In genomic region chr7:47520408-47520807, GRCh38 we compare ENCODE assay signal across 1 cellular context.
A peak's percentile ranks its signal among the peaks of the same experiment; 100 is the strongest.
TF ChIP-seq lines count a peak whose summit lies in the region.

No MANE protein-coding gene starts in this region.

TF ChIP-seq in HepG2, 621 proteins besides CTCF, POLR2A, EP300 and RAD21 (continued from another document and continues in another):
- TF ChIP-seq, protein P1, sequence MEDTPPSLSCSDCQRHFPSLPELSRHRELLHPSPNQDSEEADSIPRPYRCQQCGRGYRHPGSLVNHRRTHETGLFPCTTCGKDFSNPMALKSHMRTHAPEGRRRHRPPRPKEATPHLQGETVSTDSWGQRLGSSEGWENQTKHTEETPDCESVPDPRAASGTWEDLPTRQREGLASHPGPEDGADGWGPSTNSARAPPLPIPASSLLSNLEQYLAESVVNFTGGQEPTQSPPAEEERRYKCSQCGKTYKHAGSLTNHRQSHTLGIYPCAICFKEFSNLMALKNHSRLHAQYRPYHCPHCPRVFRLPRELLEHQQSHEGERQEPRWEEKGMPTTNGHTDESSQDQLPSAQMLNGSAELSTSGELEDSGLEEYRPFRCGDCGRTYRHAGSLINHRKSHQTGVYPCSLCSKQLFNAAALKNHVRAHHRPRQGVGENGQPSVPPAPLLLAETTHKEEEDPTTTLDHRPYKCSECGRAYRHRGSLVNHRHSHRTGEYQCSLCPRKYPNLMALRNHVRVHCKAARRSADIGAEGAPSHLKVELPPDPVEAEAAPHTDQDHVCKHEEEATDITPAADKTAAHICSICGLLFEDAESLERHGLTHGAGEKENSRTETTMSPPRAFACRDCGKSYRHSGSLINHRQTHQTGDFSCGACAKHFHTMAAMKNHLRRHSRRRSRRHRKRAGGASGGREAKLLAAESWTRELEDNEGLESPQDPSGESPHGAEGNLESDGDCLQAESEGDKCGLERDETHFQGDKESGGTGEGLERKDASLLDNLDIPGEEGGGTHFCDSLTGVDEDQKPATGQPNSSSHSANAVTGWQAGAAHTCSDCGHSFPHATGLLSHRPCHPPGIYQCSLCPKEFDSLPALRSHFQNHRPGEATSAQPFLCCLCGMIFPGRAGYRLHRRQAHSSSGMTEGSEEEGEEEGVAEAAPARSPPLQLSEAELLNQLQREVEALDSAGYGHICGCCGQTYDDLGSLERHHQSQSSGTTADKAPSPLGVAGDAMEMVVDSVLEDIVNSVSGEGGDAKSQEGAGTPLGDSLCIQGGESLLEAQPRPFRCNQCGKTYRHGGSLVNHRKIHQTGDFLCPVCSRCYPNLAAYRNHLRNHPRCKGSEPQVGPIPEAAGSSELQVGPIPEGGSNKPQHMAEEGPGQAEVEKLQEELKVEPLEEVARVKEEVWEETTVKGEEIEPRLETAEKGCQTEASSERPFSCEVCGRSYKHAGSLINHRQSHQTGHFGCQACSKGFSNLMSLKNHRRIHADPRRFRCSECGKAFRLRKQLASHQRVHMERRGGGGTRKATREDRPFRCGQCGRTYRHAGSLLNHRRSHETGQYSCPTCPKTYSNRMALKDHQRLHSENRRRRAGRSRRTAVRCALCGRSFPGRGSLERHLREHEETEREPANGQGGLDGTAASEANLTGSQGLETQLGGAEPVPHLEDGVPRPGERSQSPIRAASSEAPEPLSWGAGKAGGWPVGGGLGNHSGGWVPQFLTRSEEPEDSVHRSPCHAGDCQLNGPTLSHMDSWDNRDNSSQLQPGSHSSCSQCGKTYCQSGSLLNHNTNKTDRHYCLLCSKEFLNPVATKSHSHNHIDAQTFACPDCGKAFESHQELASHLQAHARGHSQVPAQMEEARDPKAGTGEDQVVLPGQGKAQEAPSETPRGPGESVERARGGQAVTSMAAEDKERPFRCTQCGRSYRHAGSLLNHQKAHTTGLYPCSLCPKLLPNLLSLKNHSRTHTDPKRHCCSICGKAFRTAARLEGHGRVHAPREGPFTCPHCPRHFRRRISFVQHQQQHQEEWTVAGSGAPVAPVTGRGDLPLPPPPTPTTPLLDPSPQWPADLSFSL (CRISPR knock-in tag; IDR thresholded peaks at IDR 0.05): no peak
- no peak for TF ChIP-seq ZNF333 (CRISPR knock-in tag; IDR thresholded peaks at IDR 0.05; ENCODE audit: borderline replicate concordance)
- no peak for TF ChIP-seq SUZ12 (IDR thresholded peaks at IDR 0.05; ENCODE audit: low read depth, low read length)
- no peak for TF ChIP-seq HNRNPUL1 (IDR thresholded peaks at IDR 0.05; ENCODE audit: low read depth, low read length)
- no peak for TF ChIP-seq MED1 (CRISPR knock-in tag; IDR thresholded peaks at IDR 0.05)
- TF ChIP-seq ZMAT5 (CRISPR knock-in tag; IDR thresholded peaks at IDR 0.05; ENCODE audit: borderline replicate concordance, low read depth): no peak
- no peak for TF ChIP-seq NR3C1 (CRISPR knock-in tag; IDR thresholded peaks at IDR 0.05)
- TF ChIP-seq, protein P2, sequence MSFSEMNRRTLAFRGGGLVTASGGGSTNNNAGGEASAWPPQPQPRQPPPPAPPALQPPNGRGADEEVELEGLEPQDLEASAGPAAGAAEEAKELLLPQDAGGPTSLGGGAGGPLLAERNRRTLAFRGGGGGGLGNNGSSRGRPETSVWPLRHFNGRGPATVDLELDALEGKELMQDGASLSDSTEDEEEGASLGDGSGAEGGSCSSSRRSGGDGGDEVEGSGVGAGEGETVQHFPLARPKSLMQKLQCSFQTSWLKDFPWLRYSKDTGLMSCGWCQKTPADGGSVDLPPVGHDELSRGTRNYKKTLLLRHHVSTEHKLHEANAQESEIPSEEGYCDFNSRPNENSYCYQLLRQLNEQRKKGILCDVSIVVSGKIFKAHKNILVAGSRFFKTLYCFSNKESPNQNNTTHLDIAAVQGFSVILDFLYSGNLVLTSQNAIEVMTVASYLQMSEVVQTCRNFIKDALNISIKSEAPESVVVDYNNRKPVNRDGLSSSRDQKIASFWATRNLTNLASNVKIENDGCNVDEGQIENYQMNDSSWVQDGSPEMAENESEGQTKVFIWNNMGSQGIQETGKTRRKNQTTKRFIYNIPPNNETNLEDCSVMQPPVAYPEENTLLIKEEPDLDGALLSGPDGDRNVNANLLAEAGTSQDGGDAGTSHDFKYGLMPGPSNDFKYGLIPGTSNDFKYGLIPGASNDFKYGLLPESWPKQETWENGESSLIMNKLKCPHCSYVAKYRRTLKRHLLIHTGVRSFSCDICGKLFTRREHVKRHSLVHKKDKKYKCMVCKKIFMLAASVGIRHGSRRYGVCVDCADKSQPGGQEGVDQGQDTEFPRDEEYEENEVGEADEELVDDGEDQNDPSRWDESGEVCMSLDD (CRISPR knock-in tag; IDR thresholded peaks at IDR 0.05; ENCODE audit: borderline replicate concordance): no peak
- TF ChIP-seq, protein P3, sequence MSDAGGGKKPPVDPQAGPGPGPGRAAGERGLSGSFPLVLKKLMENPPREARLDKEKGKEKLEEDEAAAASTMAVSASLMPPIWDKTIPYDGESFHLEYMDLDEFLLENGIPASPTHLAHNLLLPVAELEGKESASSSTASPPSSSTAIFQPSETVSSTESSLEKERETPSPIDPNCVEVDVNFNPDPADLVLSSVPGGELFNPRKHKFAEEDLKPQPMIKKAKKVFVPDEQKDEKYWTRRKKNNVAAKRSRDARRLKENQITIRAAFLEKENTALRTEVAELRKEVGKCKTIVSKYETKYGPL (CRISPR knock-in tag; IDR thresholded peaks at IDR 0.05): no peak
- no peak for TF ChIP-seq ATF4 (CRISPR knock-in tag; IDR thresholded peaks at IDR 0.05)
- 0 out of 2 replicates have a peak, but pooled peaks have one; percentile 7 for TF ChIP-seq FOXA3 (CRISPR knock-in tag; IDR thresholded peaks at IDR 0.05)
- TF ChIP-seq SRSF9 (IDR thresholded peaks at IDR 0.05; ENCODE audit: borderline replicate concordance, insufficient read depth, low read depth, low read length, poor library complexity, severe bottlenecking): no peak
- TF ChIP-seq ZNF674 (CRISPR knock-in tag; IDR thresholded peaks at IDR 0.05; ENCODE audit: low read depth): no peak
- TF ChIP-seq FOXP4 (CRISPR knock-in tag; IDR thresholded peaks at IDR 0.05): peak; percentile 40; the same call in 1 of the 2 replicates
- TF ChIP-seq, protein P4, sequence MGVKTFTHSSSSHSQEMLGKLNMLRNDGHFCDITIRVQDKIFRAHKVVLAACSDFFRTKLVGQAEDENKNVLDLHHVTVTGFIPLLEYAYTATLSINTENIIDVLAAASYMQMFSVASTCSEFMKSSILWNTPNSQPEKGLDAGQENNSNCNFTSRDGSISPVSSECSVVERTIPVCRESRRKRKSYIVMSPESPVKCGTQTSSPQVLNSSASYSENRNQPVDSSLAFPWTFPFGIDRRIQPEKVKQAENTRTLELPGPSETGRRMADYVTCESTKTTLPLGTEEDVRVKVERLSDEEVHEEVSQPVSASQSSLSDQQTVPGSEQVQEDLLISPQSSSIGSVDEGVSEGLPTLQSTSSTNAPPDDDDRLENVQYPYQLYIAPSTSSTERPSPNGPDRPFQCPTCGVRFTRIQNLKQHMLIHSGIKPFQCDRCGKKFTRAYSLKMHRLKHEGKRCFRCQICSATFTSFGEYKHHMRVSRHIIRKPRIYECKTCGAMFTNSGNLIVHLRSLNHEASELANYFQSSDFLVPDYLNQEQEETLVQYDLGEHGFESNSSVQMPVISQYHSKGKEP (CRISPR knock-in tag; IDR thresholded peaks at IDR 0.05): no peak
- no peak for TF ChIP-seq TCF7L2 (IDR thresholded peaks at IDR 0.05; ENCODE audit: low read depth, low read length)
- TF ChIP-seq ZNF230 (CRISPR knock-in tag; IDR thresholded peaks at IDR 0.05): no peak
- peak; percentile 42; the same call in 1 of the 2 replicates for TF ChIP-seq HNF4A (CRISPR knock-in tag; IDR thresholded peaks at IDR 0.05)
- TF ChIP-seq, protein P5, sequence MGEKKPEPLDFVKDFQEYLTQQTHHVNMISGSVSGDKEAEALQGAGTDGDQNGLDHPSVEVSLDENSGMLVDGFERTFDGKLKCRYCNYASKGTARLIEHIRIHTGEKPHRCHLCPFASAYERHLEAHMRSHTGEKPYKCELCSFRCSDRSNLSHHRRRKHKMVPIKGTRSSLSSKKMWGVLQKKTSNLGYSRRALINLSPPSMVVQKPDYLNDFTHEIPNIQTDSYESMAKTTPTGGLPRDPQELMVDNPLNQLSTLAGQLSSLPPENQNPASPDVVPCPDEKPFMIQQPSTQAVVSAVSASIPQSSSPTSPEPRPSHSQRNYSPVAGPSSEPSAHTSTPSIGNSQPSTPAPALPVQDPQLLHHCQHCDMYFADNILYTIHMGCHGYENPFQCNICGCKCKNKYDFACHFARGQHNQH (CRISPR knock-in tag; IDR thresholded peaks at IDR 0.05): no peak
- TF ChIP-seq ZNF749 (CRISPR knock-in tag; IDR thresholded peaks at IDR 0.05; ENCODE audit: borderline replicate concordance): no peak
- no peak for TF ChIP-seq PAF1 (CRISPR knock-in tag; IDR thresholded peaks at IDR 0.05)
- no peak for TF ChIP-seq HNF1A (IDR thresholded peaks at IDR 0.05; ENCODE audit: low read depth)
- no peak for TF ChIP-seq HNF1A (CRISPR knock-in tag; IDR thresholded peaks at IDR 0.05; ENCODE audit: borderline replicate concordance)
- TF ChIP-seq KLF11 (CRISPR knock-in tag; IDR thresholded peaks at IDR 0.05): no peak
- TF ChIP-seq MEIS1 (CRISPR knock-in tag; IDR thresholded peaks at IDR 0.05; ENCODE audit: borderline replicate concordance): no peak
- no peak for TF ChIP-seq SP2 (CRISPR knock-in tag; IDR thresholded peaks at IDR 0.05)
- no peak for TF ChIP-seq AGO1 (IDR thresholded peaks at IDR 0.05; ENCODE audit: low read depth, low read length, poor library complexity, severe bottlenecking)
- TF ChIP-seq, protein P6, sequence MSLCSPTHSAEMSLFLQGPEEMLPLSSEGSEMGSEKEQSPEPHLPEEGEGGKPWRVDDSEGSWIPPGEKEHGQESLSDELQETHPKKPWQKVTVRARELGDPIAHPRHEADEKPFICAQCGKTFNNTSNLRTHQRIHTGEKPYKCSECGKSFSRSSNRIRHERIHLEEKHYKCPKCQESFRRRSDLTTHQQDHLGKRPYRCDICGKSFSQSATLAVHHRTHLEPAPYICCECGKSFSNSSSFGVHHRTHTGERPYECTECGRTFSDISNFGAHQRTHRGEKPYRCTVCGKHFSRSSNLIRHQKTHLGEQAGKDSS (CRISPR knock-in tag; IDR thresholded peaks at IDR 0.05; ENCODE audit: borderline replicate concordance, low read depth): no peak
- TF ChIP-seq NRL (CRISPR knock-in tag; IDR thresholded peaks at IDR 0.05; ENCODE audit: borderline replicate concordance): no peak
- TF ChIP-seq JARID2 (CRISPR knock-in tag; IDR thresholded peaks at IDR 0.05; ENCODE audit: insufficient replicate concordance): no peak
- TF ChIP-seq ELF3 (CRISPR knock-in tag; IDR thresholded peaks at IDR 0.05): 0 out of 2 replicates have a peak, but pooled peaks have one; percentile 11
- peak; percentile 57; the same call in 1 of the 2 replicates for TF ChIP-seq ETV5 (CRISPR knock-in tag; IDR thresholded peaks at IDR 0.05; ENCODE audit: borderline replicate concordance)
- no peak for TF ChIP-seq ZNF275 (CRISPR knock-in tag; IDR thresholded peaks at IDR 0.05; ENCODE audit: borderline replicate concordance)
